In the genomic region with DNA sequence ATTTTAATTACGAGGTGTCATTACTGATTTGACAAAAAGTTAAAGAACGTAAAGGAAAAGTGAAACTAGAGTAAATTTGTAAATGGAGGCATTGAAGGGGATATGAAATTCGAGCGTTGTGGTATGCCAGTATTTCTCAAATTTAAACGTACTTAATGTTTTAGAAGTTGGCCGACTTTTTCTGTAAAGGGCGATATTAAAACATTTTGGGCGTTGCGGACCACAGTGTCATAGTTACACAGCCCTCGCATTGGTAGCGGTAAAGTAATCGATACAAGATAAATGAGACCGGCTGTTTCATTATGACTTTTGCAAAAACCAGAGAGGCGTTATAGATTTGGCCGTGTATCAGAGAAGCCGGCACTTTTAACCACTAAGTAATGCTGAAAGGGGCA, we compare ENCODE assay signal across 7 cellular contexts. TPM values are rescaled to one million over a fixed set of nuclear protein-coding genes. Genes with fewer than 3 reads are reported as not detected.
DNase-seq lines count a peak whose midpoint lies in the region; ATAC-seq lines count a peak whose summit lies in the region.

No MANE protein-coding gene starts in this region.

- H3K27ac ChIP-seq in subcutaneous abdominal adipose tissue (ENCODE audit: low read depth, low read length) = peak overlapping the region; percentile 14

- peaks cover 0 to 25% (median 23%) of the 10 kb centered on the region in 5 donors for H3K4me1 ChIP-seq in subcutaneous abdominal adipose tissue (ENCODE audit: control insufficient read depth in 5 of 5, insufficient read depth in 5 of 5, low read length in 5 of 5)

- peaks cover 4% of the 10 kb centered on the region for H3K9me3 Mint-ChIP-seq in activated T-helper 17 cell treated with anti-CD3 and anti-CD28 coated beads, Interleukin-2, amount 50 U/mL, for 72 hours
- no peaks in the 10 kb centered on the region for H3K9me3 Mint-ChIP-seq in immature natural killer cell

- peaks cover 20% of the 10 kb centered on the region for H3K4me1 Mint-ChIP-seq in activated T-helper 17 cell treated with anti-CD3 and anti-CD28 coated beads, Interleukin-2, amount 50 U/mL, for 72 hours
- H3K4me1 Mint-ChIP-seq in immature natural killer cell = peaks cover 49 to 53% of the 10 kb centered on the region in 2 donors

- H3K4me3 ChIP-seq in subcutaneous abdominal adipose tissue (ENCODE audit: low read depth in 1 of 5, low read length in 5 of 5) = peak overlapping the region; percentile 72 to 88 (median 82)

- H3K27me3 Mint-ChIP-seq in activated T-helper 17 cell treated with anti-CD3 and anti-CD28 coated beads, Interleukin-2, amount 50 U/mL, for 72 hours = no peaks in the 10 kb centered on the region
- H3K27me3 Mint-ChIP-seq in immature natural killer cell (ENCODE audit: low read depth in 3 of 3) = peaks cover 21 to 31% (median 27%) of the 10 kb centered on the region in 3 donors

- peaks cover 22% of the 10 kb centered on the region for H3K36me3 Mint-ChIP-seq in activated T-helper 17 cell treated with anti-CD3 and anti-CD28 coated beads, Interleukin-2, amount 50 U/mL, for 72 hours (ENCODE audit: low read depth)
- no peaks in the 10 kb centered on the region for H3K36me3 Mint-ChIP-seq in immature natural killer cell

- H3K9ac ChIP-seq in subcutaneous abdominal adipose tissue (ENCODE audit: low read length in 5 of 5) = peak overlapping the region; percentile 56 to 77 (median 64)

- H3K36me3 ChIP-seq in subcutaneous abdominal adipose tissue (ENCODE audit: control insufficient read depth in 5 of 5, insufficient read depth in 5 of 5, low read length in 5 of 5) = no peaks in the 10 kb centered on the region

- H3K4me3 Mint-ChIP-seq in activated T-helper 17 cell treated with anti-CD3 and anti-CD28 coated beads, Interleukin-2, amount 50 U/mL, for 72 hours = peak overlapping the region; percentile 91
- peak overlapping the region; percentile 81 to 94 (median 88) for H3K4me3 Mint-ChIP-seq in immature natural killer cell

- DNase-seq in immature natural killer cell = no peak
- no peak for DNase-seq in NCI-H446 treated with DMSO at 0.1 percent for 48 hours (lab: John Stamatoyannopoulos, UW)
- DNase-seq in DMS 273 (lab: John Stamatoyannopoulos, UW; ENCODE audit: unreplicated experiment) = no peak

- peak overlapping the region; percentile 95 for H3K27ac Mint-ChIP-seq in activated T-helper 17 cell treated with anti-CD3 and anti-CD28 coated beads, Interleukin-2, amount 50 U/mL, for 72 hours
- peak overlapping the region; percentile 90 to 95 (median 94) for H3K27ac Mint-ChIP-seq in immature natural killer cell

- peak; percentile 31 for ATAC-seq in GM18867 (IDR thresholded peaks at IDR 0.05; ENCODE audit: unreplicated experiment)
- peak; percentile 1 for ATAC-seq in HG03139 (IDR thresholded peaks at IDR 0.05; ENCODE audit: unreplicated experiment)
- peak; percentile 74 for ATAC-seq in activated T-helper 17 cell treated with anti-CD3 and anti-CD28 coated beads, Interleukin-2, amount 50 U/mL, for 72 hours (replicated peaks)

- peaks cover 0 to 22% (median 2%) of the 10 kb centered on the region in 5 donors for H3K27me3 ChIP-seq in subcutaneous abdominal adipose tissue (ENCODE audit: control insufficient read depth in 5 of 5, insufficient read depth in 4 of 5, low read length in 5 of 5)

- no peaks in the 10 kb centered on the region for H3K9me3 ChIP-seq in subcutaneous abdominal adipose tissue (ENCODE audit: control insufficient read depth in 5 of 5, low read length in 5 of 5)

RNA-seq across cellular contexts. Expression of a gene that starts 39.6 kb away (rescaled TPM):
- not detected for total RNA-seq in activated T-helper 17 cell treated with anti-CD3 and anti-CD28 coated beads, Interleukin-2, amount 50 U/mL, for 72 hours
- polyA plus RNA-seq in immature natural killer cell = not detected

Comparison
In these comparisons a context has a peak if more than half of its experiments do, and no peak if none do; other contexts are left out.
1. ATAC-seq: peak in every context shown above with its lines; median percentile 74 in activated T-helper 17 cell treated with anti-CD3 and anti-CD28 coated beads, Interleukin-2, amount 50 U/mL, for 72 hours; 31 in GM18867; 1 in HG03139.